20 cellular contexts compared by ENCODE assay signal in genomic region chr15:70797464-70797863, GRCh38. TPM values are rescaled to one million over a fixed set of nuclear protein-coding genes. Genes with fewer than 3 reads are reported as not detected.
A peak's percentile ranks its signal among the peaks of the same experiment; 100 is the strongest.
DNase-seq lines count a peak whose midpoint lies in the region; ATAC-seq and TF ChIP-seq lines count a peak whose summit lies in the region.
"Had no signal": no experiment of that assay in that cellular context is flagged by ENCODE, and none has a peak within 500 bp of the region (broad histone marks: within the 10 kb centered on the region; RNA-seq: fewer than 3 reads in every experiment).

No MANE protein-coding gene starts in this region.

- 100% methylated on average over 1 of the region's 5 CpGs; no CpG with 5 or more reads in 1 of the 2 experiments for WGBS in IMR-90 (ENCODE audit: extremely low coverage in 2 of 2, insufficient read length in 1 of 2), 2 experiments
- 94% methylated on average over 5 of the region's 5 CpGs for WGBS in mesenchymal stem cell

- H3K4me3 ChIP-seq in IMR-90 (ENCODE audit: insufficient read depth, low read depth, low read length): no peak overlapping the region
- H3K4me3 ChIP-seq in RWPE2 (ENCODE audit: severe bottlenecking): no peak overlapping the region
- peak overlapping the region in 1 of 2 experiments; percentile 7 for H3K4me3 ChIP-seq in mesenchymal stem cell (ENCODE audit: insufficient read depth in 1 of 2, low read depth in 1 of 2, low read length in 2 of 2)
- no peak overlapping the region for H3K4me3 ChIP-seq in tibial artery
- H3K4me3 ChIP-seq in CD4-positive, alpha-beta memory T cell (ENCODE audit: low read length in 2 of 2): no peak overlapping the region
- H3K4me3 ChIP-seq: BLaER1 treated with 17β-estradiol and CSF1 and Interleukin-3, amounts not matched to agents 10 nM and 100 nM; HAP-1 had no signal

- in situ Hi-C loops in IMR-90 (cut with MboI; ENCODE audit: low sequenced_read_pairs): no loop called here

- H3K23ac ChIP-seq in IMR-90 (ENCODE audit: low read depth, low read length) (peak overlapping the region; percentile 25; the same call in 1 of the 2 replicates), mesenchymal stem cell (ENCODE audit: low read length in 2 of 2) (no peak overlapping the region)

- H3K27ac Mint-ChIP-seq in CD4-positive, alpha-beta memory T cell: no peak overlapping the region
- H3K27ac Mint-ChIP-seq: CD4-positive, alpha-beta T cell had no signal

- H3K4me2 ChIP-seq in IMR-90 (ENCODE audit: low read depth, low read length): no peak overlapping the region
- no peak overlapping the region for H3K4me2 ChIP-seq in mesenchymal stem cell (ENCODE audit: low read length, poor library complexity, severe bottlenecking)
- H3K4me2 ChIP-seq: BLaER1 treated with 17β-estradiol and CSF1 and Interleukin-3, amounts not matched to agents 10 nM and 100 nM had no signal

- H2BK15ac ChIP-seq in IMR-90 (ENCODE audit: low read depth, low read length) (peak overlapping the region; percentile 92; the same call in 2 of the 3 replicates), mesenchymal stem cell (ENCODE audit: low read depth, poor library complexity, severe bottlenecking) (peak overlapping the region; percentile 23)

- CTCF ChIA-PET in IMR-90 (lab: Yijun Ruan, JAX) (interaction anchor here (0.5 to 2.4 kb wide), 2 partner anchors 14 to 25 kb away, joined by 3 to 7 read pairs; no protein-coding TSS in a partner anchor), HEK293T (lab: Yijun Ruan, JAX) (interaction anchor here (0.6 kb wide), 1 partner anchor 459 kb away, joined by 3 read pairs; no protein-coding TSS in a partner anchor)
- CTCF ChIA-PET in CD4-positive, alpha-beta memory T cell (lab: Charles Lee; ENCODE audit: partially characterized antibody): interaction anchor here (1.6 kb wide), 1 partner anchor 8 kb away, joined by 4 read pairs; no protein-coding TSS in a partner anchor

- H3K9me3 ChIP-seq in IMR-90 (ENCODE audit: control insufficient read depth, insufficient read depth, low read length): no peaks in the 10 kb centered on the region
- H3K9me3 ChIP-seq in RWPE2 (ENCODE audit: severe bottlenecking): no peaks in the 10 kb centered on the region
- H3K9me3 ChIP-seq in mesenchymal stem cell (ENCODE audit: control insufficient read depth, low read length): no peaks in the 10 kb centered on the region
- no peaks in the 10 kb centered on the region for H3K9me3 ChIP-seq in tibial artery
- no peaks in the 10 kb centered on the region for H3K9me3 ChIP-seq in CD4-positive, alpha-beta memory T cell (ENCODE audit: control insufficient read depth in 1 of 2, low read length in 2 of 2)
- H3K9me3 ChIP-seq: BE2C; BLaER1 treated with 17β-estradiol and CSF1 and Interleukin-3, amounts not matched to agents 10 nM and 100 nM; HAP-1 had no signal

- H4K8ac ChIP-seq in IMR-90 (ENCODE audit: low read depth in 2 of 2, low read length in 2 of 2) (peak overlapping the region; percentile 35 to 48; a peak in 3 of 4 replicates), mesenchymal stem cell (ENCODE audit: low read length) (no peak overlapping the region)

- H3K56ac ChIP-seq in IMR-90 (ENCODE audit: extremely low read depth, insufficient read depth, low read length): no peak overlapping the region

- BruUV-seq in IMR-90 (replicated peaks; lab: Mats Ljungman, UMichigan): no TSS peak

- no peak for DNase-seq in IMR-90
- peak; percentile 11 for DNase-seq in RWPE2 (ENCODE audit: low spot score)
- DNase-seq in mesenchymal stem cell: no peak
- no peak for DNase-seq in tibial artery
- no peak for DNase-seq in HEK293T (ENCODE audit: extremely low spot score)
- DNase-seq in CD4-positive, alpha-beta memory T cell: no peak
- DNase-seq in HK-2 (ENCODE audit: unreplicated experiment): no peak
- DNase-seq: AML-193; BE2C; Calu3; CD4-positive, alpha-beta T cell; COR-L47; DMS53; DMS79 treated with DMSO at 0.1 percent for 48 hours; GF-D8; GOT3 had no signal

- H4K91ac ChIP-seq in IMR-90 (ENCODE audit: insufficient read depth, low read depth, low read length) (peak overlapping the region; percentile 63), mesenchymal stem cell (ENCODE audit: low read length) (no peak overlapping the region)

- no peak for ATAC-seq in IMR-90 (ENCODE audit: low read depth)
- no peak for ATAC-seq in RWPE2 (ENCODE audit: low read depth)

- TF ChIP-seq RAD21 in IMR-90 (IDR thresholded peaks at IDR 0.05; ENCODE audit: low read length): no peak

- H3K4me1 ChIP-seq in IMR-90 (ENCODE audit: control insufficient read depth, insufficient read depth, low read length) (peaks cover 44% of the 10 kb centered on the region), RWPE2 (ENCODE audit: insufficient read depth, poor library complexity, severe bottlenecking) (peaks cover 35% of the 10 kb centered on the region), mesenchymal stem cell (ENCODE audit: control insufficient read depth, insufficient read depth, low read depth, low read length) (peaks cover 28% of the 10 kb centered on the region), tibial artery (peaks cover 0 to 80% (median 56%) of the 10 kb centered on the region in 4 donors)
- no peaks in the 10 kb centered on the region for H3K4me1 ChIP-seq in CD4-positive, alpha-beta memory T cell (ENCODE audit: insufficient read depth, low read length)
- H3K4me1 ChIP-seq: BE2C, HAP-1 had no signal

- peaks cover 8% of the 10 kb centered on the region in 2 donors for H3K27me3 Mint-ChIP-seq in CD4-positive, alpha-beta memory T cell

- peak overlapping the region; percentile 86; the same call in 1 of the 2 replicates for H3K18ac ChIP-seq in IMR-90 (ENCODE audit: low read depth, low read length)
- no peak overlapping the region for H3K18ac ChIP-seq in mesenchymal stem cell (ENCODE audit: low read depth in 1 of 2, low read length in 2 of 2)

- peaks cover 44% of the 10 kb centered on the region for H3K9me1 ChIP-seq in IMR-90 (ENCODE audit: insufficient read depth, low read length)

- H3K4ac ChIP-seq in IMR-90 (ENCODE audit: low read depth, low read length) (peak overlapping the region; percentile 81), mesenchymal stem cell (ENCODE audit: low read depth in 1 of 2, low read length in 2 of 2) (no peak overlapping the region)

- H4K20me1 ChIP-seq in IMR-90 (ENCODE audit: insufficient read depth, low read length): no peaks in the 10 kb centered on the region
- H4K20me1 ChIP-seq: BLaER1 treated with 17β-estradiol and CSF1 and Interleukin-3, amounts not matched to agents 10 nM and 100 nM had no signal

- H3K9ac ChIP-seq in IMR-90 (ENCODE audit: low read depth, low read length): no peak overlapping the region
- no peak overlapping the region for H3K9ac ChIP-seq in mesenchymal stem cell (ENCODE audit: low read length)
- H3K9ac ChIP-seq: BLaER1 treated with 17β-estradiol and CSF1 and Interleukin-3, amounts not matched to agents 10 nM and 100 nM had no signal

- H3K27me3 ChIP-seq in IMR-90 (ENCODE audit: control insufficient read depth, insufficient read depth, low read length) (no peaks in the 10 kb centered on the region), RWPE2 (ENCODE audit: insufficient read depth, poor library complexity, severe bottlenecking) (no peaks in the 10 kb centered on the region), mesenchymal stem cell (ENCODE audit: control insufficient read depth in 1 of 2, insufficient read depth in 1 of 2, low read length in 2 of 2) (no peaks in the 10 kb centered on the region), tibial artery (no peaks in the 10 kb centered on the region)
- no peaks in the 10 kb centered on the region for H3K27me3 ChIP-seq in CD4-positive, alpha-beta memory T cell (ENCODE audit: insufficient read depth, low read length)
- H3K27me3 ChIP-seq: BE2C; BLaER1 treated with 17β-estradiol and CSF1 and Interleukin-3, amounts not matched to agents 10 nM and 100 nM had no signal

- H2AK5ac ChIP-seq in IMR-90 (ENCODE audit: low read depth, low read length) (peak overlapping the region; percentile 83), mesenchymal stem cell (ENCODE audit: low read length, severe bottlenecking) (peak overlapping the region; percentile 63)

- POLR2A ChIA-PET in IMR-90 (lab: Charles Lee; ENCODE audit: unreplicated experiment): no interaction called here
- POLR2A ChIA-PET in HEK293T (lab: Yijun Ruan, JAX): no interaction called here
- POLR2A ChIA-PET in CD4-positive, alpha-beta memory T cell (lab: Charles Lee; ENCODE audit: partially characterized antibody): no interaction called here

- H4K5ac ChIP-seq in IMR-90 (ENCODE audit: low read depth, low read length): no peak overlapping the region; the same call in 1 of the 2 replicates

- dilution Hi-C loops in IMR-90 (cut with HindIII; ENCODE audit: low sequenced_read_pairs, unreplicated experiment): no loop called here

- H2BK120ac ChIP-seq in IMR-90 (ENCODE audit: low read depth, low read length) (peak overlapping the region; percentile 95), mesenchymal stem cell (ENCODE audit: low read depth, low read length) (no peak overlapping the region)

- H2BK20ac ChIP-seq in IMR-90 (ENCODE audit: low read depth, low read length): peak overlapping the region; percentile 94

- no peak overlapping the region for H3K27ac ChIP-seq in IMR-90 (ENCODE audit: insufficient read depth, low read length)
- H3K27ac ChIP-seq in RWPE2 (ENCODE audit: poor library complexity, severe bottlenecking): no peak overlapping the region
- no peak overlapping the region for H3K27ac ChIP-seq in mesenchymal stem cell (ENCODE audit: low read length, poor library complexity, severe bottlenecking)
- peak overlapping the region; percentile 52 to 79 for H3K27ac ChIP-seq in tibial artery
- no peak overlapping the region for H3K27ac ChIP-seq in CD4-positive, alpha-beta memory T cell (ENCODE audit: low read depth, low read length)
- H3K27ac ChIP-seq: 22Rv1; BLaER1 treated with 17β-estradiol and CSF1 and Interleukin-3, amounts not matched to agents 10 nM and 100 nM had no signal

- H3K36me3 ChIP-seq in IMR-90 (ENCODE audit: control insufficient read depth, insufficient read depth, low read length): no peaks in the 10 kb centered on the region
- H3K36me3 ChIP-seq in RWPE2 (ENCODE audit: low read depth): no peaks in the 10 kb centered on the region
- no peaks in the 10 kb centered on the region for H3K36me3 ChIP-seq in mesenchymal stem cell (ENCODE audit: control insufficient read depth in 1 of 2, insufficient read depth in 2 of 2, low read depth in 1 of 2, low read length in 2 of 2)
- no peaks in the 10 kb centered on the region for H3K36me3 ChIP-seq in tibial artery
- no peaks in the 10 kb centered on the region for H3K36me3 ChIP-seq in CD4-positive, alpha-beta memory T cell (ENCODE audit: insufficient read depth, low read length)
- H3K36me3 ChIP-seq: BE2C; BLaER1 treated with 17β-estradiol and CSF1 and Interleukin-3, amounts not matched to agents 10 nM and 100 nM; HAP-1 had no signal

- H2BK5ac ChIP-seq in IMR-90 (ENCODE audit: low read depth, low read length, poor library complexity, severe bottlenecking) (no peak overlapping the region), mesenchymal stem cell (ENCODE audit: low read depth, low read length, poor library complexity, severe bottlenecking) (no peak overlapping the region)

- H3K79me1 ChIP-seq in IMR-90 (ENCODE audit: low read depth in 1 of 2, low read length in 2 of 2): peaks cover 15 to 70% of the 10 kb centered on the region in 2 experiments
- H3K79me1 ChIP-seq in mesenchymal stem cell (replicated peaks; ENCODE audit: low read length, poor library complexity, severe bottlenecking): no peaks in the 10 kb centered on the region

- TF ChIP-seq POLR2A in IMR-90 (IDR thresholded peaks at IDR 0.05; ENCODE audit: low read depth, low read length): no peak

- H3K36me3 Mint-ChIP-seq in CD4-positive, alpha-beta memory T cell: no peaks in the 10 kb centered on the region
- H3K36me3 Mint-ChIP-seq: CD14-positive monocyte had no signal

- intact Hi-C loops in IMR-90 (cut with micrococcal nuclease) (no loop called here), tibial artery (cut with DNase I; ENCODE audit: low total_unique reads) (no loop called here)
- intact Hi-C loops in CD4-positive, alpha-beta memory T cell (cut with micrococcal nuclease): no loop called here

- no peak overlapping the region for H2AFZ ChIP-seq in IMR-90 (replicated peaks; ENCODE audit: low read length, poor library complexity)
- H2AFZ ChIP-seq in mesenchymal stem cell (ENCODE audit: low read depth, low read length): no peak overlapping the region

- H3K4me1 Mint-ChIP-seq in CD4-positive, alpha-beta memory T cell: no peaks in the 10 kb centered on the region

- no peaks in the 10 kb centered on the region for H3K9me3 Mint-ChIP-seq in CD4-positive, alpha-beta memory T cell
- H3K9me3 Mint-ChIP-seq: CD14-positive monocyte; CD4-positive, alpha-beta T cell had no signal

- H2BK12ac ChIP-seq in mesenchymal stem cell (ENCODE audit: low read length in 2 of 2): no peak overlapping the region

- H2AK9ac ChIP-seq in IMR-90 (replicated peaks; ENCODE audit: low read depth, low read length, poor library complexity): no peak overlapping the region

- TF ChIP-seq CTCF in IMR-90 (conservative IDR thresholded peaks at IDR 0.05; ENCODE audit: low read depth, low read length) (no peak), RWPE2 (IDR thresholded peaks at IDR 0.05; ENCODE audit: poor library complexity, severe bottlenecking) (no peak), tibial artery (IDR thresholded peaks at IDR 0.05) (no peak)

- H3K4me3 Mint-ChIP-seq in CD4-positive, alpha-beta memory T cell: no peak overlapping the region
- H3K4me3 Mint-ChIP-seq: CD14-positive monocyte; CD4-positive, alpha-beta T cell had no signal

- H3K14ac ChIP-seq in IMR-90 (replicated peaks; ENCODE audit: low read depth, low read length) (peak overlapping the region; percentile 59), mesenchymal stem cell (ENCODE audit: low read length in 2 of 2) (no peak overlapping the region)

RNA-seq across cellular contexts. Expression of gene UACA, which starts 34.1 kb away (rescaled TPM):
- total RNA-seq in IMR-90 (2012; rRNA removed): 505 and 507 TPM in 2 replicates
- polyA plus RNA-seq in IMR-90 (2012; rRNA removed): 127 and 156 TPM in 2 replicates
- polyA plus RNA-seq in IMR-90 (2012; cell fraction: cytosol; rRNA removed): 34.2 and 47.8 TPM in 2 replicates
- 121 and 277 TPM in 2 replicates for polyA plus RNA-seq in IMR-90 (2012; cell fraction: nucleus; rRNA removed; ENCODE audit: low replicate concordance)
- polyA plus RNA-seq in mesenchymal stem cell (2013, experiment 1 of 2): 56.0 TPM
- polyA plus RNA-seq in mesenchymal stem cell (2013, experiment 2 of 2): 52.3 TPM
- under 1 TPM; 0.15 to 0.28 TPM for total RNA-seq in CD4-positive, alpha-beta memory T cell
- polyA plus RNA-seq in CD4-positive, alpha-beta memory T cell: under 1 TPM in 1 of 2 donors, not detected in 1; 0.40 TPM

RNA-seq across cellular contexts. Expression of gene LARP6, which starts 56.5 kb away (rescaled TPM):
- total RNA-seq in IMR-90 (2012; rRNA removed): 36.4 and 78.3 TPM in 2 replicates
- 135 and 146 TPM in 2 replicates for polyA plus RNA-seq in IMR-90 (2012; rRNA removed)
- polyA plus RNA-seq in IMR-90 (2012; cell fraction: cytosol; rRNA removed): 160 and 262 TPM in 2 replicates
- polyA plus RNA-seq in IMR-90 (2012; cell fraction: nucleus; rRNA removed; ENCODE audit: low replicate concordance): 56.0 and 108 TPM in 2 replicates
- polyA plus RNA-seq in mesenchymal stem cell (2013, experiment 1 of 2): 57.0 TPM
- polyA plus RNA-seq in mesenchymal stem cell (2013, experiment 2 of 2): 60.3 TPM
- not detected for total RNA-seq in CD4-positive, alpha-beta memory T cell
- not detected for polyA plus RNA-seq in CD4-positive, alpha-beta memory T cell
- polyA plus RNA-seq: CD14-positive monocyte had no signal

Comparison
In these comparisons a context has a peak if more than half of its experiments do, and no peak if none do; other contexts are left out.
1. H3K27ac ChIP-seq: peak in tibial artery (2 of 2); none in IMR-90 (single experiment), RWPE2 (single experiment), mesenchymal stem cell (single experiment) and CD4-positive, alpha-beta memory T cell (single experiment).
2. RNA of gene UACA, which starts 34.1 kb away (total RNA-seq): 505 to 507 TPM in IMR-90; 0.15 to 0.28 TPM in CD4-positive, alpha-beta memory T cell; every median in the first group is over 100 times any median in the second.
3. RNA of gene LARP6, which starts 56.5 kb away (total RNA-seq): 36.4 to 78.3 TPM in IMR-90; not detected in CD4-positive, alpha-beta memory T cell; every median in the first group is over 10 times any median in the second.